Comparison of ENCODE assay signal across 1 cellular context in genomic region chr1:40314721-40315238, GRCh38.
TF ChIP-seq lines count a peak whose summit lies in the region.

No MANE protein-coding gene starts in this region.

TF ChIP-seq in GM12878, 131 proteins besides CTCF, POLR2A, EP300 and RAD21:
- no peak for TF ChIP-seq SP1 (IDR thresholded peaks at IDR 0.05; ENCODE audit: low read depth, low read length)
- no peak for TF ChIP-seq CEBPB (IDR thresholded peaks at IDR 0.05; ENCODE audit: borderline replicate concordance in 1 of 2, low read depth in 2 of 2, low read length in 2 of 2)
- peak; percentile 1; the same call in 1 of the 2 replicates for TF ChIP-seq MEF2A (IDR thresholded peaks at IDR 0.05; ENCODE audit: insufficient read depth, low read depth, low read length)
- no peak for TF ChIP-seq ZNF274 (IDR thresholded peaks at IDR 0.05; ENCODE audit: insufficient read depth, insufficient read length)
- TF ChIP-seq ZBTB40 (IDR thresholded peaks at IDR 0.05; ENCODE audit: borderline replicate concordance): peak; percentile 29; the same call in 1 of the 2 replicates
- TF ChIP-seq ASH2L (IDR thresholded peaks at IDR 0.05; ENCODE audit: borderline replicate concordance, low read depth): no peak
- TF ChIP-seq IRF5 (IDR thresholded peaks at IDR 0.05; ENCODE audit: borderline replicate concordance): no peak
